20 cellular contexts compared by ENCODE assay signal in genomic region chr1:172999349-172999748, GRCh38. TPM values are rescaled to one million over a fixed set of nuclear protein-coding genes. Genes with fewer than 3 reads are reported as not detected.
"Had no signal": no experiment of that assay in that cellular context is flagged by ENCODE, and none has a peak within 500 bp of the region (broad histone marks: within the 10 kb centered on the region; RNA-seq: fewer than 3 reads in every experiment).

No MANE protein-coding gene starts in this region.

- DNase-seq: activated CD4-positive, alpha-beta T cell treated with anti-CD3 and anti-CD28 coated beads, Interleukin-2, amount 50 U/mL, for 1 hour; activated CD4-positive, CD25-positive, alpha-beta regulatory T cell treated with anti-CD3 and anti-CD28 coated beads, Interleukin-2, amount 50 U/mL, for 72 hours; activated CD8-positive, alpha-beta memory T cell treated with anti-CD3 and anti-CD28 coated beads, Interleukin-2, amount 50 U/mL, for 4 hours; activated naive CD4-positive, alpha-beta T cell treated with anti-CD3 and anti-CD28 coated beads for 36 hours; activated T-cell treated with anti-CD3 and anti-CD28 coated beads, Interleukin-2, amount 50 U/mL, for 4 hours; cerebellar nuclear complex; cortex of kidney; left colon; midbrain; stimulated activated CD4-positive, alpha-beta T cell treated with anti-CD3 and anti-CD28 coated beads, Interleukin-4, amount 100 ng/mL, for 24 hours; upper lobe of left lung had no signal

- ATAC-seq: activated T-cell treated with anti-CD3 and anti-CD28 coated beads, Interleukin-2, amount 50 U/mL, for 4 hours; esophagus mucosa; left colon; stimulated activated effector memory CD8-positive, alpha-beta T cell treated with anti-CD3 and anti-CD28 coated beads, Interleukin-12 subunit alpha, Interleukin-12 subunit beta, amount 100 ng/mL, for 72 hours had no signal

- H3K4me2 ChIP-seq: hepatocyte had no signal

- H3K9me3 ChIP-seq: thoracic aorta had no signal

- H2AFZ ChIP-seq: hepatocyte had no signal

- H3K27ac Mint-ChIP-seq: activated naive CD4-positive, alpha-beta T cell treated with anti-CD3 and anti-CD28 coated beads for 36 hours; nephron; progenitor cell of endocrine pancreas; stimulated activated effector memory CD8-positive, alpha-beta T cell treated with anti-CD3 and anti-CD28 coated beads, Interleukin-12 subunit alpha, Interleukin-12 subunit beta, amount 100 ng/mL, for 72 hours; T-helper 1 cell treated with Interleukin-12 subunit alpha and Interleukin-12 subunit beta and Interleukin-4 antibody, amounts not matched to agents 30 μg/mL and 1 μg/mL, for 36 hours had no signal

- H3K4me1 ChIP-seq: ascending aorta, upper lobe of left lung had no signal

- H3K4me3 ChIP-seq: ascending aorta, hepatocyte, lung, thoracic aorta, upper lobe of left lung had no signal

- H3K27ac ChIP-seq: ascending aorta, hepatocyte, thoracic aorta, upper lobe of left lung had no signal

- H3K27me3 ChIP-seq: ascending aorta, hepatocyte, upper lobe of left lung had no signal

- H3K79me2 ChIP-seq: hepatocyte had no signal

- H3K36me3 ChIP-seq: ascending aorta, thoracic aorta, upper lobe of left lung had no signal

- H3K36me3 Mint-ChIP-seq: stimulated activated effector memory CD8-positive, alpha-beta T cell treated with anti-CD3 and anti-CD28 coated beads, Interleukin-12 subunit alpha, Interleukin-12 subunit beta, amount 100 ng/mL, for 72 hours had no signal

RNA-seq across cellular contexts. Expression of gene TNFSF18, which starts 51.4 kb away (rescaled TPM):
- total RNA-seq: activated naive CD4-positive, alpha-beta T cell treated with anti-CD3 and anti-CD28 coated beads for 36 hours; activated T-cell treated with anti-CD3 and anti-CD28 coated beads, Interleukin-2, amount 50 U/mL, for 4 hours; ascending aorta; progenitor cell of endocrine pancreas had no signal
